In genomic region chr7:75740846-75741497, GRCh38 we compare ENCODE assay signal across 14 cellular contexts. TPM values are rescaled to one million over a fixed set of nuclear protein-coding genes. Genes with fewer than 3 reads are reported as not detected.
DNase-seq lines count a peak whose midpoint lies in the region; ATAC-seq, FAIRE-seq and TF ChIP-seq lines count a peak whose summit lies in the region.
"Had no signal": no experiment of that assay in that cellular context is flagged by ENCODE, and none has a peak within 500 bp of the region (broad histone marks: within the 10 kb centered on the region; RNA-seq: fewer than 3 reads in every experiment).

No MANE protein-coding gene starts in this region.

- H2AFZ ChIP-seq in H1 (ENCODE audit: low read length) (peak overlapping the region; percentile 74; the same call in 1 of the 2 replicates), GM23248 (no peak overlapping the region)

- DNase-seq in GM10266 (ENCODE audit: extremely low spot score), result peak; percentile 38
- peak; percentile 95 to 98 for DNase-seq in NCI-H526 (lab: John Stamatoyannopoulos, UW)
- peak in 1 of 2 experiments; percentile 50 for DNase-seq in H1 (ENCODE audit: low read depth in 1 of 2, low spot score in 2 of 2)
- DNase-seq in pons (ENCODE audit: low spot score), result peak; percentile 68
- no peak for DNase-seq in GM23248
- DNase-seq in stimulated activated effector memory CD8-positive, alpha-beta T cell treated with anti-CD3 and anti-CD28 coated beads, Interleukin-12 subunit alpha, Interleukin-12 subunit beta, amount 100 ng/mL, for 72 hours (ENCODE audit: low spot score in 2 of 2), result no peak
- no peak for DNase-seq in DMS114 treated with DMSO at 0.1 percent for 48 hours (lab: John Stamatoyannopoulos, UW; ENCODE audit: unreplicated experiment)
- DNase-seq: activated gamma-delta T cell treated with Interleukin-2 at 50 U/mL for 16 hours; effector memory CD4-positive, alpha-beta T cell; IMR-90; SK-N-SH had no signal

- H3K36me3 ChIP-seq in H1 (ENCODE audit: control insufficient read depth in 2 of 4, insufficient read depth in 4 of 4, low read length in 3 of 4), result no peaks in the 10 kb centered on the region
- no peaks in the 10 kb centered on the region for H3K36me3 ChIP-seq in GM23248 (ENCODE audit: low read depth)
- H3K36me3 ChIP-seq: vagina had no signal

- no peak overlapping the region for H2AK5ac ChIP-seq in H1 (ENCODE audit: low read depth, low read length)

- POLR2A ChIA-PET in H1 (lab: Charles Lee; ENCODE audit: partially characterized antibody), result interaction anchor here (1.4 to 1.7 kb wide), 2 partner anchors 8 to 174 kb away, joined by 4 to 5 read pairs; partner anchors contain the start of gene POR

- TF ChIP-seq RAD21 in H1 (IDR thresholded peaks at IDR 0.05 in 1 of 2, conservative IDR thresholded peaks at IDR 0.05 in 1 of 2; ENCODE audit: low read depth in 2 of 2, low read length in 2 of 2), result no peak

- H3K27me3 ChIP-seq in H1 (replicated peaks in 1 of 4; ENCODE audit: control insufficient read depth in 3 of 4, extremely low read depth in 1 of 4, insufficient read depth in 3 of 4, low read length in 3 of 4) (peaks cover 0 to 5% (median 4%) of the 10 kb centered on the region in 4 experiments; a peak in 1 of 7 replicates), GM23248 (replicated peaks; ENCODE audit: insufficient read depth) (no peaks in the 10 kb centered on the region)
- H3K27me3 ChIP-seq: vagina had no signal

- TF ChIP-seq CTCF in GM10266 (IDR thresholded peaks at IDR 0.05; ENCODE audit: control insufficient read depth, insufficient read depth, low read depth, missing control alignments), result no peak
- no peak for TF ChIP-seq CTCF in H1 (IDR thresholded peaks at IDR 0.05; ENCODE audit: control extremely low read depth in 1 of 3, insufficient read depth in 1 of 3, low read depth in 1 of 3, low read length in 3 of 3)

- H3K23me2 ChIP-seq in H1 (ENCODE audit: low read depth, low read length), result peaks cover 9% of the 10 kb centered on the region; the same call in 1 of the 2 replicates

- H3K4me1 ChIP-seq in H1 (replicated peaks in 1 of 4; ENCODE audit: control insufficient read depth in 3 of 4, insufficient read depth in 4 of 4, low read length in 3 of 4) (peaks cover 0 to 7% (median 5%) of the 10 kb centered on the region in 4 experiments; a peak in 6 of 7 replicates), GM23248 (ENCODE audit: insufficient read depth) (peaks cover 5% of the 10 kb centered on the region; the same call in 1 of the 2 replicates)

- H4K20me1 ChIP-seq in H1 (replicated peaks in 1 of 2; ENCODE audit: control insufficient read depth in 1 of 2, insufficient read depth in 2 of 2, low read length in 2 of 2) (peaks cover 0 to 1% of the 10 kb centered on the region in 2 experiments), GM23248 (ENCODE audit: insufficient read depth) (no peaks in the 10 kb centered on the region)

- CTCF ChIA-PET in H1 (lab: Charles Lee; ENCODE audit: partially characterized antibody), result interaction anchor here (0.7 to 5.3 kb wide), 5 partner anchors 11 to 63 kb away, joined by 3 to 39 read pairs (median 3); no protein-coding TSS in a partner anchor

- H3K27ac Mint-ChIP-seq in stimulated activated effector memory CD8-positive, alpha-beta T cell treated with anti-CD3 and anti-CD28 coated beads, Interleukin-12 subunit alpha, Interleukin-12 subunit beta, amount 100 ng/mL, for 72 hours, result no peak overlapping the region

- no peaks in the 10 kb centered on the region for H3K79me2 ChIP-seq in H1 (ENCODE audit: control insufficient read depth in 1 of 2, insufficient read depth in 2 of 2, low read length in 2 of 2)
- H3K79me2 ChIP-seq in GM23248 (ENCODE audit: insufficient read depth), result peaks cover 24% of the 10 kb centered on the region

- H3K9me3 Mint-ChIP-seq in stimulated activated effector memory CD8-positive, alpha-beta T cell treated with anti-CD3 and anti-CD28 coated beads, Interleukin-12 subunit alpha, Interleukin-12 subunit beta, amount 100 ng/mL, for 72 hours, result no peaks in the 10 kb centered on the region

- no peak overlapping the region for H3K4me3 Mint-ChIP-seq in stimulated activated effector memory CD8-positive, alpha-beta T cell treated with anti-CD3 and anti-CD28 coated beads, Interleukin-12 subunit alpha, Interleukin-12 subunit beta, amount 100 ng/mL, for 72 hours

- H3K56ac ChIP-seq in H1 (replicated peaks; ENCODE audit: insufficient read length, low read depth, low read length), result no peak overlapping the region

- peaks cover 12% of the 10 kb centered on the region for H3K36me3 Mint-ChIP-seq in stimulated activated effector memory CD8-positive, alpha-beta T cell treated with anti-CD3 and anti-CD28 coated beads, Interleukin-12 subunit alpha, Interleukin-12 subunit beta, amount 100 ng/mL, for 72 hours

- no peak overlapping the region; the same call in none of the 2 replicates for H3K18ac ChIP-seq in H1 (ENCODE audit: extremely low read depth, low read length)

- no peak for FAIRE-seq in H1 (lab: Jason Lieb, UNC)

- no peaks in the 10 kb centered on the region for H3F3A ChIP-seq in GM23248 (ENCODE audit: insufficient read depth)

- H4K5ac ChIP-seq in H1 (ENCODE audit: insufficient read length, low read depth, low read length), result no peak overlapping the region

- H3K23ac ChIP-seq in H1 (ENCODE audit: insufficient read length), result no peak overlapping the region

- no peak for TF ChIP-seq POLR2A in H1 (IDR thresholded peaks at IDR 0.05; ENCODE audit: control extremely low read depth in 1 of 2, low read depth in 2 of 2, low read length in 2 of 2)

- H4K91ac ChIP-seq in H1 (replicated peaks; ENCODE audit: insufficient read length, low read length), result no peak overlapping the region

- H3K9ac ChIP-seq in H1 (replicated peaks in 1 of 4; ENCODE audit: extremely low read depth in 1 of 4, low read depth in 3 of 4, low read length in 3 of 4), result no peak overlapping the region
- no peak overlapping the region for H3K9ac ChIP-seq in GM23248
- H3K9ac ChIP-seq: SK-N-SH had no signal

- no peaks in the 10 kb centered on the region for H3K9me2 ChIP-seq in GM23248 (ENCODE audit: insufficient read depth)
- H3K9me2 ChIP-seq: SK-N-SH had no signal

- H2BK15ac ChIP-seq in H1 (ENCODE audit: low read length), result no peak overlapping the region

- no peak overlapping the region; the same call in 1 of the 2 replicates for H2BK20ac ChIP-seq in H1 (ENCODE audit: low read length)

- no peak for TF ChIP-seq EP300 in H1 (IDR thresholded peaks at IDR 0.05; ENCODE audit: borderline replicate concordance in 1 of 2, low read depth in 2 of 2, low read length in 2 of 2)

- no peaks in the 10 kb centered on the region for H3K79me1 ChIP-seq in H1 (ENCODE audit: low read depth, low read length)

- H3K4me3 ChIP-seq in H1 (ENCODE audit: extremely low read depth in 1 of 4, insufficient read depth in 2 of 4, low read depth in 3 of 4, low read length in 4 of 4) (no peak overlapping the region), GM23248 (no peak overlapping the region)
- H3K4me3 ChIP-seq: vagina had no signal

- no peak overlapping the region for H2BK120ac ChIP-seq in H1 (replicated peaks; ENCODE audit: low read depth, low read length)

- H3K9me3 ChIP-seq in H1 (ENCODE audit: insufficient read depth in 2 of 2, low read depth in 1 of 2, low read length in 1 of 2), result no peaks in the 10 kb centered on the region
- H3K9me3 ChIP-seq in GM23248 (ENCODE audit: low read depth), result no peaks in the 10 kb centered on the region
- H3K9me3 ChIP-seq: SK-N-SH, vagina had no signal

- H4K8ac ChIP-seq in H1 (ENCODE audit: extremely low read depth, insufficient read depth, low read length), result no peak overlapping the region

- ATAC-seq in HG02981 (IDR thresholded peaks at IDR 0.05; ENCODE audit: unreplicated experiment), result no peak
- no peak for ATAC-seq in stimulated activated effector memory CD8-positive, alpha-beta T cell treated with anti-CD3 and anti-CD28 coated beads, Interleukin-12 subunit alpha, Interleukin-12 subunit beta, amount 100 ng/mL, for 72 hours

- WGBS in H1 (ENCODE audit: extremely low coverage in 1 of 2, insufficient coverage in 1 of 2, insufficient read length in 1 of 2, insufficient replicate concordance in 2 of 2, low coverage in 1 of 2, low lambda C conversion rate in 2 of 2, missing lambda C conversion rate in 1 of 2), 2 experiments, result 54% methylated on average over 13 of the region's 13 CpGs; no CpG with 5 or more reads in 1 of the 2 experiments
- 61 to 65% methylated on average over 13 of the region's 13 CpGs for WGBS in GM23248 (ENCODE audit: low coverage in 1 of 2, low lambda C conversion rate in 2 of 2, missing lambda C conversion rate in 2 of 2), 2 experiments

- peaks cover 21% of the 10 kb centered on the region for H3K4me1 Mint-ChIP-seq in stimulated activated effector memory CD8-positive, alpha-beta T cell treated with anti-CD3 and anti-CD28 coated beads, Interleukin-12 subunit alpha, Interleukin-12 subunit beta, amount 100 ng/mL, for 72 hours

- H2BK12ac ChIP-seq in H1 (ENCODE audit: low read depth, low read length), result 0 out of 2 replicates have a peak overlapping the region, but pooled peaks have one; percentile 18

- in situ Hi-C loops in GM23248 (cut with MboI), result no loop called here

- no peak overlapping the region for H3K14ac ChIP-seq in H1 (ENCODE audit: insufficient read length)

- H3K4ac ChIP-seq in H1 (replicated peaks; ENCODE audit: insufficient read length, low read depth, low read length), result peak overlapping the region; percentile 90

- 0 out of 2 replicates have a peak overlapping the region, but pooled peaks have one; percentile 71 for H2BK5ac ChIP-seq in H1 (ENCODE audit: low read depth, low read length)

- H3K27ac ChIP-seq in H1 (ENCODE audit: low read depth, low read length) (no peak overlapping the region), GM23248 (no peak overlapping the region)

- H3K4me2 ChIP-seq in H1 (ENCODE audit: insufficient read depth in 1 of 2, low read depth in 2 of 2, low read length in 2 of 2), result peak overlapping the region; percentile 40 to 50; a peak in 3 of 4 replicates
- no peak overlapping the region for H3K4me2 ChIP-seq in GM23248 (ENCODE audit: unreplicated experiment)
- H3K4me2 ChIP-seq: SK-N-SH had no signal

RNA-seq across cellular contexts. Expression of gene HIP1, which starts 2.2 kb away (rescaled TPM):
- total RNA-seq in H1 (2021; fragmentation: NEBNext Ultra II Directional; extraction: Animal tissue kit (Norgen Biotek cat#: 25700)), result 93.0 and 108 TPM in 2 replicates
- polyA plus RNA-seq in H1 (2011; rRNA removed) (49.8 and 51.8 TPM in 2 replicates), GM23248 (2016; fragmentation: Nextera tagmentation; extraction: Ambion mirVana) (6.1 and 6.2 TPM in 2 replicates)
- 46.9 TPM for polyA plus RNA-seq in H1 (2011; cell fraction: cytosol; rRNA removed)
- polyA plus RNA-seq in H1 (2011; cell fraction: nucleus; rRNA removed), result 82.4 TPM
- 45.1 to 56.3 TPM (median 52.4 TPM) in 4 replicates for polyA plus RNA-seq in H1 (2012, experiment 1 of 2)
- 7.2 TPM for polyA plus RNA-seq in H1 (2012, experiment 2 of 2)
- 39.9 TPM for polyA plus RNA-seq in H1 (2013, experiment 1 of 2)
- polyA plus RNA-seq in H1 (2013, experiment 2 of 2), result 36.5 TPM
- 114 and 116 TPM in 2 replicates for polyA minus RNA-seq in H1 (2011; rRNA and poly(A)+ RNA removed)
- polyA minus RNA-seq in H1 (2011; cell fraction: cytosol; rRNA and poly(A)+ RNA removed), result 59.2 TPM
- polyA minus RNA-seq in H1 (2011; cell fraction: nucleus; rRNA and poly(A)+ RNA removed), result 67.7 TPM
- 12.8 and 13.6 TPM in 2 replicates for total RNA-seq in GM23248 (2014; rRNA removed; shearing (Covaris generic))

RNA-seq across cellular contexts. Expression of gene CCL26, which starts 31.0 kb away (rescaled TPM):
- total RNA-seq in H1 (2021; fragmentation: NEBNext Ultra II Directional; extraction: Animal tissue kit (Norgen Biotek cat#: 25700)), result 14.8 and 14.9 TPM in 2 replicates
- polyA plus RNA-seq in H1 (2011; rRNA removed) (5.4 and 8.7 TPM in 2 replicates), GM23248 (2016; fragmentation: Nextera tagmentation; extraction: Ambion mirVana) (2.2 and 2.3 TPM in 2 replicates)
- 4.8 TPM for polyA plus RNA-seq in H1 (2011; cell fraction: cytosol; rRNA removed)
- polyA plus RNA-seq in H1 (2011; cell fraction: nucleus; rRNA removed), result 9.3 TPM
- polyA plus RNA-seq in H1 (2012, experiment 1 of 2), result 14.6 to 19.9 TPM (median 17.0 TPM) in 4 replicates
- polyA plus RNA-seq in H1 (2012, experiment 2 of 2), result 44.7 TPM
- polyA plus RNA-seq in H1 (2013, experiment 1 of 2), result 70.5 TPM
- polyA plus RNA-seq in H1 (2013, experiment 2 of 2), result 86.8 TPM
- 3.2 and 3.3 TPM in 2 replicates for polyA minus RNA-seq in H1 (2011; rRNA and poly(A)+ RNA removed)
- polyA minus RNA-seq in H1 (2011; cell fraction: cytosol; rRNA and poly(A)+ RNA removed), result 7.8 TPM
- 1.6 TPM for polyA minus RNA-seq in H1 (2011; cell fraction: nucleus; rRNA and poly(A)+ RNA removed)
- total RNA-seq in GM23248 (2014; rRNA removed; shearing (Covaris generic)), result not detected in 2 replicates
- total RNA-seq: IMR-90, kidney epithelial cell, vagina had no signal
- polyA plus RNA-seq: IMR-90, SK-N-SH had no signal

Comparison
In these comparisons a context has a peak if more than half of its experiments do, and no peak if none do; other contexts are left out.
1. DNase-seq: peak in GM10266 (single experiment), NCI-H526 (2 of 2) and pons (single experiment); none in GM23248 (single experiment), stimulated activated effector memory CD8-positive, alpha-beta T cell treated with anti-CD3 and anti-CD28 coated beads, Interleukin-12 subunit alpha, Interleukin-12 subunit beta, amount 100 ng/mL, for 72 hours (0 of 2) and DMS114 treated with DMSO at 0.1 percent for 48 hours (single experiment).
2. RNA of gene CCL26, which starts 31.0 kb away (total RNA-seq): 14.8 to 14.9 TPM in H1; not detected in GM23248; every median in the first group is over 10 times any median in the second.